Comparison of ENCODE assay signal across 27 cellular contexts in genomic region chr22:38138961-38139360, GRCh38. TPM values are rescaled to one million over a fixed set of nuclear protein-coding genes. Genes with fewer than 3 reads are reported as not detected.
"Had no signal": no experiment of that assay in that cellular context is flagged by ENCODE, and none has a peak within 500 bp of the region (broad histone marks: within the 10 kb centered on the region; RNA-seq: fewer than 3 reads in every experiment).

No MANE protein-coding gene starts in this region.

- H3K27me3 Mint-ChIP-seq: activated CD4-positive, alpha-beta T cell treated with anti-CD3 and anti-CD28 coated beads, Interleukin-2, amount 10 ng/mL, durations not matched to agents 24 days and 14 days; activated CD8-positive, alpha-beta T cell treated with anti-CD3 and anti-CD28 coated beads for 36 hours; activated naive CD8-positive, alpha-beta T cell; effector memory CD8-positive, alpha-beta T cell; progenitor cell of endocrine pancreas; T-helper 17 cell had no signal

- H3K4me3 Mint-ChIP-seq: activated CD4-positive, alpha-beta T cell treated with anti-CD3 and anti-CD28 coated beads, Interleukin-2, amount 10 ng/mL, durations not matched to agents 24 days and 14 days; activated CD8-positive, alpha-beta T cell treated with anti-CD3 and anti-CD28 coated beads for 36 hours; activated naive CD8-positive, alpha-beta T cell; effector memory CD8-positive, alpha-beta T cell; natural killer cell; T-helper 17 cell had no signal

- H3K27me3 ChIP-seq: gastrocnemius medialis, ovary, testis, transverse colon, uterus had no signal

- H3K36me3 ChIP-seq: ovary, transverse colon, uterus had no signal

- DNase-seq: activated CD4-positive, alpha-beta T cell treated with anti-CD3 and anti-CD28 coated beads, Interleukin-2, amount 10 ng/mL, durations not matched to agents 24 days and 14 days; activated CD4-positive, CD25-positive, alpha-beta regulatory T cell treated with anti-CD3 and anti-CD28 coated beads, Interleukin-2, amount 50 U/mL, for 72 hours; activated CD8-positive, alpha-beta T cell treated with anti-CD3 and anti-CD28 coated beads for 36 hours; activated T-cell treated with anti-CD3 and anti-CD28 coated beads, Interleukin-2, amount 50 U/mL, for 48 hours; anterior cingulate cortex; cortex of kidney; effector memory CD8-positive, alpha-beta T cell; erythroblast; gastrocnemius medialis; glutamatergic neuron; lower lobe of right lung; mesenchymal stem cell; natural killer cell; ovary; retina; stimulated activated CD4-positive, alpha-beta T cell treated with anti-CD3 and anti-CD28 coated beads, Interleukin-2, amount 100 ng/mL, for 48 hours; stimulated activated naive CD4-positive, alpha-beta T cell treated with Interleukin-2 at 50 U/mL for 16 hours; T-helper 17 cell; T1000; testis; transverse colon; uterus; WERI-Rb-1 had no signal

- H3K27ac Mint-ChIP-seq: activated CD4-positive, alpha-beta T cell treated with anti-CD3 and anti-CD28 coated beads, Interleukin-2, amount 10 ng/mL, durations not matched to agents 24 days and 14 days; activated CD8-positive, alpha-beta T cell treated with anti-CD3 and anti-CD28 coated beads for 36 hours; activated naive CD8-positive, alpha-beta T cell; activated T-helper 2 cell treated with anti-CD3 and anti-CD28 coated beads, Interferon-gamma antibody, Interleukin-2, Interleukin-4, amounts not matched to agents 10 μg/mL and 5 μg/mL and 100 μg/mL, durations not matched to agents 14 hours and 24 hours and 36 hours; progenitor cell of endocrine pancreas; T-helper 17 cell had no signal

- H3K4me3 ChIP-seq: gastrocnemius medialis, lower lobe of right lung, ovary, testis, transverse colon, uterus had no signal

- ATAC-seq: activated CD8-positive, alpha-beta T cell treated with anti-CD3 and anti-CD28 coated beads for 36 hours; effector memory CD8-positive, alpha-beta T cell; gastrocnemius medialis; lower lobe of right lung; natural killer cell; T-helper 17 cell had no signal

- H3K27ac ChIP-seq: gastrocnemius medialis, lower lobe of right lung, ovary, testis, transverse colon, uterus, WERI-Rb-1 had no signal

- H3K9me3 ChIP-seq: gastrocnemius medialis, lower lobe of right lung, ovary, testis, transverse colon, uterus had no signal

- H3K4me1 ChIP-seq: gastrocnemius medialis, testis, transverse colon, uterus had no signal

- H3K9me3 Mint-ChIP-seq: activated CD4-positive, alpha-beta T cell treated with anti-CD3 and anti-CD28 coated beads, Interleukin-2, amount 10 ng/mL, durations not matched to agents 24 days and 14 days; activated CD8-positive, alpha-beta T cell treated with anti-CD3 and anti-CD28 coated beads for 36 hours; activated T-helper 2 cell treated with anti-CD3 and anti-CD28 coated beads, Interferon-gamma antibody, Interleukin-2, Interleukin-4, amounts not matched to agents 10 μg/mL and 5 μg/mL and 100 μg/mL, durations not matched to agents 14 hours and 24 hours and 36 hours; effector memory CD8-positive, alpha-beta T cell; natural killer cell had no signal

- H3K36me3 Mint-ChIP-seq: natural killer cell had no signal

RNA-seq across cellular contexts. Expression of gene SLC16A8, which starts 55.0 kb away (rescaled TPM):
- total RNA-seq: activated CD4-positive, alpha-beta T cell treated with anti-CD3 and anti-CD28 coated beads, Interleukin-2, amount 10 ng/mL, durations not matched to agents 24 days and 14 days; activated CD8-positive, alpha-beta T cell treated with anti-CD3 and anti-CD28 coated beads for 36 hours; activated T-helper 2 cell treated with anti-CD3 and anti-CD28 coated beads, Interferon-gamma antibody, Interleukin-2, Interleukin-4, amounts not matched to agents 10 μg/mL and 5 μg/mL and 100 μg/mL, durations not matched to agents 14 hours and 24 hours and 36 hours; mononuclear cell; T-helper 17 cell; transverse colon had no signal
